In genomic region chr17:1986783-1987451, GRCh38 we compare ENCODE assay signal across 2 cellular contexts.
TF ChIP-seq lines count a peak whose summit lies in the region.

No MANE protein-coding gene starts in this region.

TF ChIP-seq in HEK293, 187 proteins besides CTCF, POLR2A, EP300 and RAD21:
- TF ChIP-seq ZBTB6 (tag by site-specific recombination; IDR thresholded peaks at IDR 0.05) = peak; percentile 58; the same call in 1 of the 2 replicates
- TF ChIP-seq ZNF174 (tag by site-specific recombination; IDR thresholded peaks at IDR 0.05) = no peak
- TF ChIP-seq EGR2 (tag by site-specific recombination; IDR thresholded peaks at IDR 0.05; ENCODE audit: low read depth) = peak; percentile 34; the same call in 1 of the 2 replicates
TF ChIP-seq in HEK293: peak in this region for 2.

TF ChIP-seq in H1, 55 proteins besides CTCF, POLR2A, EP300 and RAD21:
- TF ChIP-seq ATF2 (IDR thresholded peaks at IDR 0.05; ENCODE audit: low read length) (no peak), ASH2L (IDR thresholded peaks at IDR 0.05; ENCODE audit: low read length) (no peak), HDAC6 (IDR thresholded peaks at IDR 0.05; ENCODE audit: low read depth, low read length) (no peak), RNF2 (IDR thresholded peaks at IDR 0.05; ENCODE audit: borderline replicate concordance, low read depth, low read length, missing control alignments, poor library complexity, severe bottlenecking) (no peak), JUND (IDR thresholded peaks at IDR 0.05; ENCODE audit: low read length) (no peak)
- TF ChIP-seq, protein P1, sequence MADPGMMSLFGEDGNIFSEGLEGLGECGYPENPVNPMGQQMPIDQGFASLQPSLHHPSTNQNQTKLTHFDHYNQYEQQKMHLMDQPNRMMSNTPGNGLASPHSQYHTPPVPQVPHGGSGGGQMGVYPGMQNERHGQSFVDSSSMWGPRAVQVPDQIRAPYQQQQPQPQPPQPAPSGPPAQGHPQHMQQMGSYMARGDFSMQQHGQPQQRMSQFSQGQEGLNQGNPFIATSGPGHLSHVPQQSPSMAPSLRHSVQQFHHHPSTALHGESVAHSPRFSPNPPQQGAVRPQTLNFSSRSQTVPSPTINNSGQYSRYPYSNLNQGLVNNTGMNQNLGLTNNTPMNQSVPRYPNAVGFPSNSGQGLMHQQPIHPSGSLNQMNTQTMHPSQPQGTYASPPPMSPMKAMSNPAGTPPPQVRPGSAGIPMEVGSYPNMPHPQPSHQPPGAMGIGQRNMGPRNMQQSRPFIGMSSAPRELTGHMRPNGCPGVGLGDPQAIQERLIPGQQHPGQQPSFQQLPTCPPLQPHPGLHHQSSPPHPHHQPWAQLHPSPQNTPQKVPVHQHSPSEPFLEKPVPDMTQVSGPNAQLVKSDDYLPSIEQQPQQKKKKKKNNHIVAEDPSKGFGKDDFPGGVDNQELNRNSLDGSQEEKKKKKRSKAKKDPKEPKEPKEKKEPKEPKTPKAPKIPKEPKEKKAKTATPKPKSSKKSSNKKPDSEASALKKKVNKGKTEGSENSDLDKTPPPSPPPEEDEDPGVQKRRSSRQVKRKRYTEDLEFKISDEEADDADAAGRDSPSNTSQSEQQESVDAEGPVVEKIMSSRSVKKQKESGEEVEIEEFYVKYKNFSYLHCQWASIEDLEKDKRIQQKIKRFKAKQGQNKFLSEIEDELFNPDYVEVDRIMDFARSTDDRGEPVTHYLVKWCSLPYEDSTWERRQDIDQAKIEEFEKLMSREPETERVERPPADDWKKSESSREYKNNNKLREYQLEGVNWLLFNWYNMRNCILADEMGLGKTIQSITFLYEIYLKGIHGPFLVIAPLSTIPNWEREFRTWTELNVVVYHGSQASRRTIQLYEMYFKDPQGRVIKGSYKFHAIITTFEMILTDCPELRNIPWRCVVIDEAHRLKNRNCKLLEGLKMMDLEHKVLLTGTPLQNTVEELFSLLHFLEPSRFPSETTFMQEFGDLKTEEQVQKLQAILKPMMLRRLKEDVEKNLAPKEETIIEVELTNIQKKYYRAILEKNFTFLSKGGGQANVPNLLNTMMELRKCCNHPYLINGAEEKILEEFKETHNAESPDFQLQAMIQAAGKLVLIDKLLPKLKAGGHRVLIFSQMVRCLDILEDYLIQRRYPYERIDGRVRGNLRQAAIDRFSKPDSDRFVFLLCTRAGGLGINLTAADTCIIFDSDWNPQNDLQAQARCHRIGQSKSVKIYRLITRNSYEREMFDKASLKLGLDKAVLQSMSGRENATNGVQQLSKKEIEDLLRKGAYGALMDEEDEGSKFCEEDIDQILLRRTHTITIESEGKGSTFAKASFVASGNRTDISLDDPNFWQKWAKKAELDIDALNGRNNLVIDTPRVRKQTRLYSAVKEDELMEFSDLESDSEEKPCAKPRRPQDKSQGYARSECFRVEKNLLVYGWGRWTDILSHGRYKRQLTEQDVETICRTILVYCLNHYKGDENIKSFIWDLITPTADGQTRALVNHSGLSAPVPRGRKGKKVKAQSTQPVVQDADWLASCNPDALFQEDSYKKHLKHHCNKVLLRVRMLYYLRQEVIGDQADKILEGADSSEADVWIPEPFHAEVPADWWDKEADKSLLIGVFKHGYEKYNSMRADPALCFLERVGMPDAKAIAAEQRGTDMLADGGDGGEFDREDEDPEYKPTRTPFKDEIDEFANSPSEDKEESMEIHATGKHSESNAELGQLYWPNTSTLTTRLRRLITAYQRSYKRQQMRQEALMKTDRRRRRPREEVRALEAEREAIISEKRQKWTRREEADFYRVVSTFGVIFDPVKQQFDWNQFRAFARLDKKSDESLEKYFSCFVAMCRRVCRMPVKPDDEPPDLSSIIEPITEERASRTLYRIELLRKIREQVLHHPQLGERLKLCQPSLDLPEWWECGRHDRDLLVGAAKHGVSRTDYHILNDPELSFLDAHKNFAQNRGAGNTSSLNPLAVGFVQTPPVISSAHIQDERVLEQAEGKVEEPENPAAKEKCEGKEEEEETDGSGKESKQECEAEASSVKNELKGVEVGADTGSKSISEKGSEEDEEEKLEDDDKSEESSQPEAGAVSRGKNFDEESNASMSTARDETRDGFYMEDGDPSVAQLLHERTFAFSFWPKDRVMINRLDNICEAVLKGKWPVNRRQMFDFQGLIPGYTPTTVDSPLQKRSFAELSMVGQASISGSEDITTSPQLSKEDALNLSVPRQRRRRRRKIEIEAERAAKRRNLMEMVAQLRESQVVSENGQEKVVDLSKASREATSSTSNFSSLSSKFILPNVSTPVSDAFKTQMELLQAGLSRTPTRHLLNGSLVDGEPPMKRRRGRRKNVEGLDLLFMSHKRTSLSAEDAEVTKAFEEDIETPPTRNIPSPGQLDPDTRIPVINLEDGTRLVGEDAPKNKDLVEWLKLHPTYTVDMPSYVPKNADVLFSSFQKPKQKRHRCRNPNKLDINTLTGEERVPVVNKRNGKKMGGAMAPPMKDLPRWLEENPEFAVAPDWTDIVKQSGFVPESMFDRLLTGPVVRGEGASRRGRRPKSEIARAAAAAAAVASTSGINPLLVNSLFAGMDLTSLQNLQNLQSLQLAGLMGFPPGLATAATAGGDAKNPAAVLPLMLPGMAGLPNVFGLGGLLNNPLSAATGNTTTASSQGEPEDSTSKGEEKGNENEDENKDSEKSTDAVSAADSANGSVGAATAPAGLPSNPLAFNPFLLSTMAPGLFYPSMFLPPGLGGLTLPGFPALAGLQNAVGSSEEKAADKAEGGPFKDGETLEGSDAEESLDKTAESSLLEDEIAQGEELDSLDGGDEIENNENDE (IDR thresholded peaks at IDR 0.05; ENCODE audit: insufficient replicate concordance, low read length) = no peak
